ENCODE assay signal across 1 cellular context in the genomic region with DNA sequence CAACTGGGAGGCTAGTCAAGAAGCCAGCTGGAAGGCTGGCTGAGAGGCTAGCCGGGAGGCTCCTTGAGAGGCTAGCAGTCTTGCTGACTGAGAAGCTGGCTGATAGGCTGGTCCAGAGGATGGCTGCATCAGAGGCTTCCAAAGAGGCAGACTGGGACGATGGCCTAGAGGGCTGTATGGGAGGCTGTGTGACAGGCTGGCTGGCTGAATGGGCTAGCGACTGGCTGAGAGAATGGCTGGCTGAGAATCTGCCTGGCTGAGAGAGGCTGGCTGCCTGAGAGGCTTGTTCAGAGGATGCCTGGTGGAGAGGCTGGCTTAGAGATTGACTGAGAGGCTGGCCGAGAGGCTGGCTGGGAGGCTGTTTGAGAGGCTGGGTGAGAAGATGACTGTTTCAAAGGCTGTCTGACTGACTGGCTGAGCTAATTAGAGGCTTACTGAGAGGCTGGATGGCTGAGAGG.
TF ChIP-seq lines count a peak whose summit lies in the region.

No MANE protein-coding gene starts in this region.

TF ChIP-seq in K562, 482 proteins besides CTCF, POLR2A, EP300 and RAD21:
- TF ChIP-seq, protein P1, sequence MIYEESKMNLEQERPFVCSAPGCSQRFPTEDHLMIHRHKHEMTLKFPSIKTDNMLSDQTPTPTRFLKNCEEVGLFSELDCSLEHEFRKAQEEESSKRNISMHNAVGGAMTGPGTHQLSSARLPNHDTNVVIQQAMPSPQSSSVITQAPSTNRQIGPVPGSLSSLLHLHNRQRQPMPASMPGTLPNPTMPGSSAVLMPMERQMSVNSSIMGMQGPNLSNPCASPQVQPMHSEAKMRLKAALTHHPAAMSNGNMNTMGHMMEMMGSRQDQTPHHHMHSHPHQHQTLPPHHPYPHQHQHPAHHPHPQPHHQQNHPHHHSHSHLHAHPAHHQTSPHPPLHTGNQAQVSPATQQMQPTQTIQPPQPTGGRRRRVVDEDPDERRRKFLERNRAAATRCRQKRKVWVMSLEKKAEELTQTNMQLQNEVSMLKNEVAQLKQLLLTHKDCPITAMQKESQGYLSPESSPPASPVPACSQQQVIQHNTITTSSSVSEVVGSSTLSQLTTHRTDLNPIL (CRISPR knock-in tag; IDR thresholded peaks at IDR 0.05): no peak
- TF ChIP-seq, protein P2, sequence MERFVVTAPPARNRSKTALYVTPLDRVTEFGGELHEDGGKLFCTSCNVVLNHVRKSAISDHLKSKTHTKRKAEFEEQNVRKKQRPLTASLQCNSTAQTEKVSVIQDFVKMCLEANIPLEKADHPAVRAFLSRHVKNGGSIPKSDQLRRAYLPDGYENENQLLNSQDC (CRISPR knock-in tag; IDR thresholded peaks at IDR 0.05): no peak
- no peak for TF ChIP-seq MAFG (tag; conservative IDR thresholded peaks at IDR 0.05)
- TF ChIP-seq, protein P3, sequence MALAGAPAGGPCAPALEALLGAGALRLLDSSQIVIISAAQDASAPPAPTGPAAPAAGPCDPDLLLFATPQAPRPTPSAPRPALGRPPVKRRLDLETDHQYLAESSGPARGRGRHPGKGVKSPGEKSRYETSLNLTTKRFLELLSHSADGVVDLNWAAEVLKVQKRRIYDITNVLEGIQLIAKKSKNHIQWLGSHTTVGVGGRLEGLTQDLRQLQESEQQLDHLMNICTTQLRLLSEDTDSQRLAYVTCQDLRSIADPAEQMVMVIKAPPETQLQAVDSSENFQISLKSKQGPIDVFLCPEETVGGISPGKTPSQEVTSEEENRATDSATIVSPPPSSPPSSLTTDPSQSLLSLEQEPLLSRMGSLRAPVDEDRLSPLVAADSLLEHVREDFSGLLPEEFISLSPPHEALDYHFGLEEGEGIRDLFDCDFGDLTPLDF (CRISPR knock-in tag; IDR thresholded peaks at IDR 0.05): no peak
- no peak for TF ChIP-seq ARID1B (IDR thresholded peaks at IDR 0.05)
- no peak for TF ChIP-seq LEF1 (IDR thresholded peaks at IDR 0.05)
- no peak for TF ChIP-seq FOXJ2 (tag; IDR thresholded peaks at IDR 0.05)
- no peak for TF ChIP-seq ZNF699 (CRISPR knock-in tag; IDR thresholded peaks at IDR 0.05; ENCODE audit: insufficient replicate concordance)
- no peak for TF ChIP-seq MECOM (CRISPR knock-in tag; IDR thresholded peaks at IDR 0.05)
- TF ChIP-seq, protein P4, sequence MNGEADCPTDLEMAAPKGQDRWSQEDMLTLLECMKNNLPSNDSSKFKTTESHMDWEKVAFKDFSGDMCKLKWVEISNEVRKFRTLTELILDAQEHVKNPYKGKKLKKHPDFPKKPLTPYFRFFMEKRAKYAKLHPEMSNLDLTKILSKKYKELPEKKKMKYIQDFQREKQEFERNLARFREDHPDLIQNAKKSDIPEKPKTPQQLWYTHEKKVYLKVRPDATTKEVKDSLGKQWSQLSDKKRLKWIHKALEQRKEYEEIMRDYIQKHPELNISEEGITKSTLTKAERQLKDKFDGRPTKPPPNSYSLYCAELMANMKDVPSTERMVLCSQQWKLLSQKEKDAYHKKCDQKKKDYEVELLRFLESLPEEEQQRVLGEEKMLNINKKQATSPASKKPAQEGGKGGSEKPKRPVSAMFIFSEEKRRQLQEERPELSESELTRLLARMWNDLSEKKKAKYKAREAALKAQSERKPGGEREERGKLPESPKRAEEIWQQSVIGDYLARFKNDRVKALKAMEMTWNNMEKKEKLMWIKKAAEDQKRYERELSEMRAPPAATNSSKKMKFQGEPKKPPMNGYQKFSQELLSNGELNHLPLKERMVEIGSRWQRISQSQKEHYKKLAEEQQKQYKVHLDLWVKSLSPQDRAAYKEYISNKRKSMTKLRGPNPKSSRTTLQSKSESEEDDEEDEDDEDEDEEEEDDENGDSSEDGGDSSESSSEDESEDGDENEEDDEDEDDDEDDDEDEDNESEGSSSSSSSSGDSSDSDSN (IDR thresholded peaks at IDR 0.05; ENCODE audit: borderline replicate concordance in 1 of 2, low read depth in 2 of 2, low read length in 2 of 2): no peak
- no peak for TF ChIP-seq CHD4 (IDR thresholded peaks at IDR 0.05; ENCODE audit: insufficient read depth, insufficient replicate concordance, low read depth, low read length, poor library complexity, severe bottlenecking)
- no peak for TF ChIP-seq RAD51 (IDR thresholded peaks at IDR 0.05; ENCODE audit: borderline replicate concordance, low read depth)
TF ChIP-seq in K562: peak in this region for 0.
